ENCODE assay signal across 8 cellular contexts in the genomic region with DNA sequence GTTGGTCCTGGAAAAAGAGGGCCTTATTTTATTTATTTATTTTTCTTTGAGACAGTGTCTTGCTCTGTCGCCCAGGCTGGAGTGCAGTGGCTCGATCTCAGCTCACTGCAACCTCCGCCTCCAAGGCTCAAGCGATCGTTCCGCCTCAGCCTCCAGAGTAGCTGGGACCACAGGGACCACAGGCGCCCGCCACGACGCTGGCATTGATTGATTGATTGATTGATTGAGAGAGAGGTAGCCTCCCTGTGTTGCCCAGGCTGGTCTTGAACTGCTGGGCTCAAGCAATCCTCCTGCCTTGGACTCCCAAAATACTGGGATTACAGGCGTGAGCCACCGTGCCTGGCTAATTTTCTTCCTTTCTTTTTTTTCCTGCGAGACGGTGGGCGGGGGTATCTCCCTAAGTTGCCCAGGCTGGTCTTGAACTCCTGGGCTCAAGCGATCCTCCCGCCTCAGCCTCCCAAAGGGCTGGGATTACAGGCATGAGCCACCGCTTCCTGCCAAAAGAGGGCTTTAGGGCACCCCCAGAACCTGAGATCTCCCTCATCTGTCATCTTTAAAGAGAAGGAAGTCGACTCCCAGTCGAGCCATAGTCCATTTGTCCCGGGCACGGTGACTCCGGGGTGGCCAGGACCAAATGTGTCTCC. TPM values are rescaled to one million over a fixed set of nuclear protein-coding genes. Genes with fewer than 3 reads are reported as not detected.
DNase-seq lines count a peak whose midpoint lies in the region; ATAC-seq, FAIRE-seq and TF ChIP-seq lines count a peak whose summit lies in the region.
"Not testable (repeated sequence)": the region's sequence is repeated elsewhere in the genome, so short reads cannot be mapped to it uniquely, and the experiment has no call there.

No MANE protein-coding gene starts in this region.

- peak overlapping the region; percentile 85 for H3K4me3 ChIP-seq in AG04449 (ENCODE audit: low read depth, low read length)
- peak overlapping the region; percentile 74 for H3K4me3 ChIP-seq in GM23248
- H3K4me3 ChIP-seq in choroid plexus epithelial cell (ENCODE audit: low read depth, low read length) = peak overlapping the region; percentile 89
- H3K4me3 ChIP-seq in heart right ventricle = peak overlapping the region; percentile 54 to 84 (median 72)
- peak overlapping the region; percentile 74 to 88 for H3K4me3 ChIP-seq in muscle layer of colon (ENCODE audit: low read depth in 1 of 2, low read length in 2 of 2)
- peak overlapping the region; percentile 73 to 76 for H3K4me3 ChIP-seq in small intestine (ENCODE audit: low read depth in 1 of 2, low read length in 2 of 2)

- peak in 1 of 8 donors; percentile 54 for ATAC-seq in heart right ventricle

- peak overlapping the region; percentile 83 for H3K27ac ChIP-seq in GM23248
- H3K27ac ChIP-seq in heart right ventricle = peak overlapping the region; percentile 26 to 89 (median 78)
- H3K27ac ChIP-seq in muscle layer of colon (ENCODE audit: low read depth, low read length) = peak overlapping the region; percentile 58
- peak overlapping the region; percentile 43 to 92 for H3K27ac ChIP-seq in small intestine (ENCODE audit: low read depth in 1 of 2, low read length in 1 of 2)

- TF ChIP-seq CTCF in AG04449 (IDR thresholded peaks at IDR 0.05; ENCODE audit: insufficient read depth, low read length, missing control alignments); choroid plexus epithelial cell (conservative IDR thresholded peaks at IDR 0.05; ENCODE audit: low read depth, low read length); heart right ventricle (IDR thresholded peaks at IDR 0.05): not testable (repeated sequence)

- not testable (repeated sequence) for H3K79me2 ChIP-seq in GM23248 (ENCODE audit: insufficient read depth)

- H3K27me3 Mint-ChIP-seq in activated T-cell treated with anti-CD3 and anti-CD28 coated beads, Interleukin-2, amount 50 U/mL, for 24 hours = not testable (repeated sequence)

- not testable (repeated sequence) for H3K36me3 ChIP-seq in GM23248 (ENCODE audit: low read depth); heart right ventricle; muscle layer of colon (ENCODE audit: insufficient read depth, low read length); small intestine (ENCODE audit: control insufficient read depth in 2 of 2, insufficient read depth in 2 of 2, low read length in 2 of 2)

- WGBS in GM23248 (ENCODE audit: low coverage in 1 of 2, low lambda C conversion rate in 2 of 2, missing lambda C conversion rate in 2 of 2), 2 experiments = 58 to 61% methylated on average over 23 of the region's 23 CpGs
- WGBS in heart right ventricle, 2 donors = 66 to 69% methylated on average over 22 to 23 of the region's 23 CpGs
- 68 to 71% (median 69%) methylated on average over 23 of the region's 23 CpGs for WGBS in small intestine, 3 donors

- peaks cover 10% of the 10 kb centered on the region for H3K36me3 Mint-ChIP-seq in activated T-cell treated with anti-CD3 and anti-CD28 coated beads, Interleukin-2, amount 50 U/mL, for 24 hours (ENCODE audit: low read depth)

- intact Hi-C loops in heart right ventricle (cut with DNase I) = not testable (repeated sequence)

- not testable (repeated sequence) for FAIRE-seq in small intestine (lab: Jason Lieb, UNC)

- H3K4me2 ChIP-seq in GM23248 (ENCODE audit: unreplicated experiment) = peak overlapping the region; percentile 81

- not testable (repeated sequence) for H3K27me3 ChIP-seq in GM23248 (replicated peaks; ENCODE audit: insufficient read depth); muscle layer of colon (ENCODE audit: control insufficient read depth in 1 of 2, insufficient read depth in 2 of 2, low read length in 2 of 2); small intestine (ENCODE audit: control insufficient read depth in 2 of 2, insufficient read depth in 2 of 2, low read length in 2 of 2)
- H3K27me3 ChIP-seq in heart right ventricle = peaks cover 0 to 28% (median 0%) of the 10 kb centered on the region in 7 donors

- H4K20me1 ChIP-seq in GM23248 (ENCODE audit: insufficient read depth) = not testable (repeated sequence)

- not testable (repeated sequence) for H3K4me1 ChIP-seq in GM23248 (ENCODE audit: insufficient read depth); muscle layer of colon (ENCODE audit: insufficient read depth, low read length); small intestine (ENCODE audit: control insufficient read depth in 2 of 2, insufficient read depth in 1 of 2, low read depth in 1 of 2, low read length in 1 of 2)
- peaks cover 2 to 14% (median 7%) of the 10 kb centered on the region in 9 donors for H3K4me1 ChIP-seq in heart right ventricle

- H3K9me3 ChIP-seq in GM23248 (ENCODE audit: low read depth); heart right ventricle; muscle layer of colon (ENCODE audit: low read length); small intestine (ENCODE audit: control insufficient read depth, low read depth): not testable (repeated sequence)

- H3K27ac Mint-ChIP-seq in activated T-cell treated with anti-CD3 and anti-CD28 coated beads, Interleukin-2, amount 50 U/mL, for 24 hours = peak overlapping the region; percentile 97

- H3K9me3 Mint-ChIP-seq in activated T-cell treated with anti-CD3 and anti-CD28 coated beads, Interleukin-2, amount 50 U/mL, for 24 hours = not testable (repeated sequence)

- in situ Hi-C loops in GM23248 (cut with MboI) = not testable (repeated sequence)

- peak overlapping the region; percentile 87 for H2AFZ ChIP-seq in GM23248

- peaks cover 24% of the 10 kb centered on the region for H3K4me1 Mint-ChIP-seq in activated T-cell treated with anti-CD3 and anti-CD28 coated beads, Interleukin-2, amount 50 U/mL, for 24 hours (ENCODE audit: low read depth)

- POLR2A ChIA-PET in AG04449 (lab: Yijun Ruan, JAX) = interaction anchor here (1.7 kb wide), 1 partner anchor 414 kb away, joined by 4 read pairs; no protein-coding TSS in a partner anchor

- H3K4me3 Mint-ChIP-seq in activated T-cell treated with anti-CD3 and anti-CD28 coated beads, Interleukin-2, amount 50 U/mL, for 24 hours = peak overlapping the region; percentile 98

- not testable (repeated sequence) for H3K9me2 ChIP-seq in GM23248 (ENCODE audit: insufficient read depth)

- H3K9ac ChIP-seq in GM23248 (peak overlapping the region; percentile 78), muscle layer of colon (ENCODE audit: low read length) (peak overlapping the region; percentile 65)

- not testable (repeated sequence) for DNase-seq in AG04449 (ENCODE audit: low read depth, low spot score); GM23248; activated T-cell treated with anti-CD3 and anti-CD28 coated beads, Interleukin-2, amount 50 U/mL, for 24 hours; choroid plexus epithelial cell (ENCODE audit: low read depth); heart right ventricle; small intestine
- peak; percentile 22 for DNase-seq in NCI-H446 treated with DMSO at 0.1 percent for 48 hours (lab: John Stamatoyannopoulos, UW)

- CTCF ChIA-PET in AG04449 (lab: Yijun Ruan, JAX) = not testable (repeated sequence)

- not testable (repeated sequence) for H3F3A ChIP-seq in GM23248 (ENCODE audit: insufficient read depth)

RNA-seq across cellular contexts. Expression of a gene that starts 0.6 kb away (rescaled TPM):
- 3.7 and 7.8 TPM in 2 replicates for total RNA-seq in GM23248 (2014; rRNA removed; shearing (Covaris generic))
- polyA plus RNA-seq in GM23248 (2016; fragmentation: Nextera tagmentation; extraction: Ambion mirVana) (5.0 and 5.7 TPM in 2 replicates), heart right ventricle (1 to 10 TPM; 1.8 to 3.3 TPM), small intestine (10 to 100 TPM in 2 of 3 donors, 1 to 10 TPM in 1; 4.8 to 17.2 (median 13.5) TPM)
- total RNA-seq in heart right ventricle = 1 to 10 TPM; 2.8 to 6.9 (median 4.3) TPM
